8 cellular contexts compared by ENCODE assay signal in the genomic region with DNA sequence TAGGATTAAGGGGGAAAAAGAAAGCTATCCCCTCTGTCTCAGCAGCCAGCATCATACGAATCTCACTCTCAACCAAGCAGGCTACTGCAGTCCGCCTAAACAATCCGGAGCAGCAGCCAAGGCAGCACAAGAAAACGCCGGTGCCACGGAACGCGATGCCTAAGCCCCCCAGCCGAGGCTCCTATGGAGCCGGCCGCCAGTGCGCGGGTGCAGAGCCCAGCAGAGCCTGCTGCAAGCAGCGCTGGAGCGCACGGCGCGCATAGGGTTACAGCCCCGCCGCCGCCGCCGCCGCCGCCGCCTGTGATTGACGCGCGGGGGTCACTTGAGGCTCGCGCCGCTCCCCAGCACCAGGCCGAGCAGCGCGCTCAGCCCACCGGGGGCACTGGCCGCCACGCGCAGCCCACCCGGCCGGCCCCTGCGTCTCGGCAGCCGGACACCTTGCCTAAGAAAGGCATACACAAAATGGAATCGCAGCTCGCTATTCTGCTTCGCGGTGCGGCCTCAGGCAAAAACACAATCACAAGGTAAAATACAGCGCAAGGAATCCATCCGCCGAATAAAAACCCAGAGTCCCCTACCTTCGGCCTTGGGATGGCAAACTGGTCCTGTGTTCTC. TPM values are rescaled to one million over a fixed set of nuclear protein-coding genes. Genes with fewer than 3 reads are reported as not detected.
A peak's percentile ranks its signal among the peaks of the same experiment; 100 is the strongest.
DNase-seq lines count a peak whose midpoint lies in the region; ATAC-seq and TF ChIP-seq lines count a peak whose summit lies in the region.

No MANE protein-coding gene starts in this region.

- peaks cover 38% of the 10 kb centered on the region for H3K27me3 ChIP-seq in endodermal cell (ENCODE audit: control insufficient read depth, insufficient read depth, low read length, poor library complexity, severe bottlenecking)
- peaks cover 19% of the 10 kb centered on the region for H3K27me3 ChIP-seq in mononuclear cell (ENCODE audit: insufficient read depth, low read length)

- no peak overlapping the region for H3K9ac ChIP-seq in endodermal cell (ENCODE audit: extremely low read depth, low read length, poor library complexity, severe bottlenecking)

- H3K9me3 ChIP-seq in endodermal cell (ENCODE audit: control insufficient read depth, low read length), result peaks cover 4% of the 10 kb centered on the region
- H3K9me3 ChIP-seq in mononuclear cell (ENCODE audit: low read depth, low read length), result no peaks in the 10 kb centered on the region

- no peak overlapping the region for H3K27ac ChIP-seq in endodermal cell (ENCODE audit: low read depth, low read length)
- H3K27ac ChIP-seq in temporal lobe (ENCODE audit: low read depth, low read length), result peak overlapping the region; percentile 52

- no peaks in the 10 kb centered on the region for H3K27me3 Mint-ChIP-seq in activated CD8-positive, alpha-beta T cell treated with anti-CD3 and anti-CD28 coated beads for 36 hours
- peaks cover 40% of the 10 kb centered on the region for H3K27me3 Mint-ChIP-seq in endodermal cell (ENCODE audit: insufficient read depth)

- H3K4me3 Mint-ChIP-seq in activated CD8-positive, alpha-beta T cell treated with anti-CD3 and anti-CD28 coated beads for 36 hours, result peak overlapping the region; percentile 64
- peak overlapping the region; percentile 50 for H3K4me3 Mint-ChIP-seq in endodermal cell

- intact Hi-C loops in activated CD8-positive, alpha-beta T cell treated with anti-CD3 and anti-CD28 coated beads for 36 hours (cut with micrococcal nuclease), result loop anchor here (10.0 kb wide), 1 partner anchor 117 kb away; no protein-coding TSS in a partner anchor

- POLR2A ChIA-PET in activated CD8-positive, alpha-beta T cell treated with anti-CD3 and anti-CD28 coated beads for 36 hours (lab: Charles Lee), result interaction anchor here (0.8 to 1.9 kb wide), 3 partner anchors 10 to 125 kb away, joined by 3 to 6 read pairs (median 3); no protein-coding TSS in a partner anchor

- TF ChIP-seq CTCF in activated CD8-positive, alpha-beta T cell treated with anti-CD3 and anti-CD28 coated beads for 36 hours (IDR thresholded peaks at IDR 0.05), result no peak
- TF ChIP-seq CTCF in endodermal cell (conservative IDR thresholded peaks at IDR 0.05), result no peak

- WGBS in endodermal cell (ENCODE audit: insufficient coverage in 1 of 2, insufficient read length in 1 of 2), 2 experiments, result 1 to 2% methylated on average over 9 to 53 of the region's 53 CpGs

- no peaks in the 10 kb centered on the region for H3K36me3 Mint-ChIP-seq in activated CD8-positive, alpha-beta T cell treated with anti-CD3 and anti-CD28 coated beads for 36 hours (ENCODE audit: low read depth)
- H3K36me3 Mint-ChIP-seq in endodermal cell (ENCODE audit: low read depth), result no peaks in the 10 kb centered on the region

- H3K4me1 Mint-ChIP-seq in activated CD8-positive, alpha-beta T cell treated with anti-CD3 and anti-CD28 coated beads for 36 hours (ENCODE audit: low read depth), result peaks cover 64% of the 10 kb centered on the region
- H3K4me1 Mint-ChIP-seq in endodermal cell, result peaks cover 28% of the 10 kb centered on the region

- CTCF ChIA-PET in activated CD8-positive, alpha-beta T cell treated with anti-CD3 and anti-CD28 coated beads for 36 hours (lab: Charles Lee), result interaction anchor here (0.6 to 1.3 kb wide), 5 partner anchors 9 to 344 kb away, joined by 3 to 4 read pairs (median 4); no protein-coding TSS in a partner anchor

- H3K4me3 ChIP-seq in endodermal cell (ENCODE audit: low read length) (peak overlapping the region; percentile 68), mononuclear cell (ENCODE audit: low read length) (peak overlapping the region; percentile 40)

- no peaks in the 10 kb centered on the region for H3K36me3 ChIP-seq in endodermal cell (ENCODE audit: control insufficient read depth, insufficient read depth, low read length)

- H3K4me1 ChIP-seq in endodermal cell (ENCODE audit: control insufficient read depth, insufficient read depth, low read length), result peaks cover 4% of the 10 kb centered on the region
- H3K4me1 ChIP-seq in mononuclear cell (ENCODE audit: insufficient read depth, low read length), result peaks cover 64% of the 10 kb centered on the region

- peak; percentile 28 for ATAC-seq in activated CD8-positive, alpha-beta T cell treated with anti-CD3 and anti-CD28 coated beads for 36 hours
- ATAC-seq in GM19328 (IDR thresholded peaks at IDR 0.05; ENCODE audit: unreplicated experiment) (no peak), HG02870 (IDR thresholded peaks at IDR 0.05; ENCODE audit: unreplicated experiment) (no peak)

- peak; percentile 78 for DNase-seq in DMS153 treated with DMSO at 0.1 percent for 48 hours (lab: John Stamatoyannopoulos, UW; ENCODE audit: unreplicated experiment)
- peak; percentile 64 for DNase-seq in NCI-H1105 treated with DMSO at 0.1 percent for 48 hours (lab: John Stamatoyannopoulos, UW)
- DNase-seq in activated CD8-positive, alpha-beta T cell treated with anti-CD3 and anti-CD28 coated beads for 36 hours, result peak; percentile 59
- DNase-seq in endodermal cell, result peak; percentile 77

- peak overlapping the region; percentile 58 for H3K27ac Mint-ChIP-seq in activated CD8-positive, alpha-beta T cell treated with anti-CD3 and anti-CD28 coated beads for 36 hours
- no peak overlapping the region for H3K27ac Mint-ChIP-seq in endodermal cell

- H3K9me3 Mint-ChIP-seq in activated CD8-positive, alpha-beta T cell treated with anti-CD3 and anti-CD28 coated beads for 36 hours, result peaks cover 4% of the 10 kb centered on the region
- H3K9me3 Mint-ChIP-seq in endodermal cell, result peaks cover 2% of the 10 kb centered on the region

RNA-seq across cellular contexts. Expression of a gene that starts 0.8 kb away (rescaled TPM):
- total RNA-seq in activated CD8-positive, alpha-beta T cell treated with anti-CD3 and anti-CD28 coated beads for 36 hours, result 10 to 100 TPM; 18.6 to 20.4 TPM
- total RNA-seq in endodermal cell, result under 1 TPM; 0.13 to 0.99 TPM
- 0.82 TPM for polyA plus RNA-seq in endodermal cell (2013, experiment 1 of 2)
- 1.1 TPM for polyA plus RNA-seq in endodermal cell (2013, experiment 2 of 2)
- 3.9 TPM for total RNA-seq in mononuclear cell
- 10.8 TPM for total RNA-seq in temporal lobe
